ENCODE assay signal across 30 cellular contexts in the genomic region with DNA sequence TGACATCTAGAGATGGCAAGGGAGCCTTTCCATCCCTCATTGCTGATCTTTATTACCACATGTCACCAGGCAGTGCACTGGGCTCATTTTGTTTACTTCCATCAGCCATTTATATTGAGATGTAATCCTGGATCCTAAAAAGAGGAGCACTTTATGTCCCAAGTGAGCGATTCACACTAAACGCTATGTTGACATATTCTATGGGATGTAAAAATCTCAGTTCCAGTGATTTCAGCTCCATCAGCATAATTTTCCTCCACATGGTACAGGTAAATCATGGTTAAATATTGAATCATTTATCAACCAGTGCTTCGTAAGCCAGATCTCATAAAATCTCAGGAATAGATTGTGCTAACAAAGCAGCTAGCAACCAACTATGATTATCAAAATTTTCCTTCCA.
"Had no signal": no experiment of that assay in that cellular context is flagged by ENCODE, and none has a peak within 500 bp of the region (broad histone marks: within the 10 kb centered on the region; RNA-seq: fewer than 3 reads in every experiment).

No MANE protein-coding gene starts in this region.

- H3K27ac ChIP-seq: neutrophil, pancreas, psoas muscle, skin epidermis, spleen, suprapubic skin, testis, tibial artery, transverse colon, upper lobe of right lung, uterus had no signal

- H3K9me3 ChIP-seq: neutrophil, pancreas, psoas muscle, spleen, suprapubic skin, testis, tibial artery, transverse colon, upper lobe of right lung, uterus had no signal

- ATAC-seq: naive thymus-derived CD4-positive, alpha-beta T cell; natural killer cell; pancreas; psoas muscle; right cardiac atrium; sciatic nerve; stimulated activated memory B cell treated with anti-CD40 and anti-IgM and Interleukin-4, amounts not matched to agents 10 μg/mL and 1 μg/mL and 100 μg/mL, for 72 hours; stimulated activated naive CD8-positive, alpha-beta T cell treated with anti-CD3 and anti-CD28 coated beads, Interleukin-15, amount 100 ng/mL, for 72 hours; stimulated activated naive CD8-positive, alpha-beta T cell treated with anti-CD3 and anti-CD28 coated beads, Interleukin-15, Interleukin-2, amounts not matched to agents 100 U/mL and 50 U/mL, for 24 hours; upper lobe of right lung had no signal

- H3K36me3 Mint-ChIP-seq: stimulated activated memory B cell treated with anti-CD40 and anti-IgM and Interleukin-4, amounts not matched to agents 10 μg/mL and 1 μg/mL and 100 μg/mL, for 72 hours; type B pancreatic cell had no signal

- FAIRE-seq: pancreas had no signal

- H3K4me1 ChIP-seq: pancreas, psoas muscle, spleen, testis, transverse colon, upper lobe of right lung, uterus had no signal

- H3K4me1 Mint-ChIP-seq: naive thymus-derived CD4-positive, alpha-beta T cell; natural killer cell; neural crest cell; stimulated activated memory B cell treated with anti-CD40 and anti-IgM and Interleukin-4, amounts not matched to agents 10 μg/mL and 1 μg/mL and 100 μg/mL, for 72 hours; stimulated activated naive CD8-positive, alpha-beta T cell treated with anti-CD3 and anti-CD28 coated beads, Interleukin-15, amount 100 ng/mL, for 72 hours had no signal

- H3K27me3 Mint-ChIP-seq: stimulated activated memory B cell treated with anti-CD40 and anti-IgM and Interleukin-4, amounts not matched to agents 10 μg/mL and 1 μg/mL and 100 μg/mL, for 72 hours; stimulated activated naive CD8-positive, alpha-beta T cell treated with anti-CD3 and anti-CD28 coated beads, Interleukin-15, amount 100 ng/mL, for 72 hours; type B pancreatic cell had no signal

- H3K27ac Mint-ChIP-seq: naive thymus-derived CD4-positive, alpha-beta T cell; natural killer cell; stimulated activated memory B cell treated with anti-CD40 and anti-IgM and Interleukin-4, amounts not matched to agents 10 μg/mL and 1 μg/mL and 100 μg/mL, for 72 hours; stimulated activated naive CD8-positive, alpha-beta T cell treated with anti-CD3 and anti-CD28 coated beads, Interleukin-15, amount 100 ng/mL, for 72 hours; type B pancreatic cell had no signal

- DNase-seq: naive thymus-derived CD4-positive, alpha-beta T cell; natural killer cell; nucleus accumbens; pancreas; psoas muscle; right cardiac atrium; spleen; stimulated activated CD4-positive, alpha-beta T cell treated with anti-CD3 and anti-CD28 coated beads, Interleukin-12 subunit alpha, Interleukin-12 subunit beta, amount 100 ng/mL, for 4 hours; stimulated activated CD4-positive, alpha-beta T cell treated with anti-CD3 and anti-CD28 coated beads, Interleukin-1b, Interleukin-23, amount 100 ng/mL, for 48 hours; stimulated activated CD4-positive, alpha-beta T cell treated with anti-CD3 and anti-CD28 coated beads, Interleukin-4, amount 100 ng/mL, for 1 hour; stimulated activated CD4-positive, alpha-beta T cell treated with anti-CD3 and anti-CD28 coated beads, Interleukin-4, amount 100 ng/mL, for 4 hours; stimulated activated CD8-positive, alpha-beta memory T cell treated with anti-CD3 and anti-CD28 coated beads, Interleukin-4, amount 100 ng/mL, for 48 hours; stimulated activated naive CD4-positive, alpha-beta T cell; stimulated activated naive CD8-positive, alpha-beta T cell treated with anti-CD3 and anti-CD28 coated beads, Interleukin-15, amount 100 ng/mL, for 72 hours; stimulated activated naive CD8-positive, alpha-beta T cell treated with anti-CD3 and anti-CD28 coated beads, Interleukin-15, Interleukin-2, amounts not matched to agents 100 U/mL and 50 U/mL, for 24 hours; substantia nigra; testis; tibial artery; transverse colon; upper lobe of right lung; uterus had no signal

- H3K9me3 Mint-ChIP-seq: neural crest cell had no signal

- H3K4me3 ChIP-seq: pancreas, psoas muscle, skin epidermis, smooth muscle cell, spleen, suprapubic skin, testis, tibial artery, transverse colon, upper lobe of right lung, uterus had no signal

- H3K4me3 Mint-ChIP-seq: naive thymus-derived CD4-positive, alpha-beta T cell; natural killer cell; nephron; neural crest cell; stimulated activated memory B cell treated with anti-CD40 and anti-IgM and Interleukin-4, amounts not matched to agents 10 μg/mL and 1 μg/mL and 100 μg/mL, for 72 hours; stimulated activated naive CD8-positive, alpha-beta T cell treated with anti-CD3 and anti-CD28 coated beads, Interleukin-15, amount 100 ng/mL, for 72 hours; type B pancreatic cell had no signal

- H3K27me3 ChIP-seq: neutrophil, pancreas, spleen, suprapubic skin, testis, tibial artery, transverse colon, upper lobe of right lung, uterus had no signal

- H3K36me3 ChIP-seq: neutrophil, pancreas, spleen, suprapubic skin, tibial artery, transverse colon, upper lobe of right lung, uterus had no signal

- H3K4me2 ChIP-seq: smooth muscle cell had no signal
